6 cellular contexts compared by ENCODE assay signal in genomic region chr6:151670116-151670515, GRCh38.
"Had no signal": no experiment of that assay in that cellular context is flagged by ENCODE, and none has a peak within 500 bp of the region (broad histone marks: within the 10 kb centered on the region; RNA-seq: fewer than 3 reads in every experiment).

No MANE protein-coding gene starts in this region.

- H3K4me3 ChIP-seq: HAP-1 had no signal

- H3K4me3 Mint-ChIP-seq: IgD-negative memory B cell had no signal

- H3K9me3 ChIP-seq: HAP-1 had no signal

- H3K36me3 ChIP-seq: HAP-1 had no signal

- H3K9ac ChIP-seq: KMS-11 had no signal

- H3K4me1 Mint-ChIP-seq: IgD-negative memory B cell had no signal

- DNase-seq: GOT3, H7, KBM-7 had no signal

- H3K36me3 Mint-ChIP-seq: IgD-negative memory B cell had no signal

- H3K27ac Mint-ChIP-seq: IgD-negative memory B cell had no signal

- H3K4me2 ChIP-seq: KMS-11 had no signal

- H3K4me1 ChIP-seq: HAP-1 had no signal

- H3K27ac ChIP-seq: KMS-11 had no signal
